Comparison of ENCODE assay signal across 9 cellular contexts in genomic region chr6:161079566-161080262, GRCh38.
DNase-seq lines count a peak whose midpoint lies in the region; ATAC-seq and TF ChIP-seq lines count a peak whose summit lies in the region.
"Had no signal": no experiment of that assay in that cellular context is flagged by ENCODE, and none has a peak within 500 bp of the region (broad histone marks: within the 10 kb centered on the region; RNA-seq: fewer than 3 reads in every experiment).

No MANE protein-coding gene starts in this region.

- POLR2A ChIA-PET in activated CD4-positive, alpha-beta memory T cell treated with anti-CD3 and anti-CD28 coated beads, Interleukin-2, amount 10 ng/mL, durations not matched to agents 7 days and 5 days (lab: Charles Lee): interaction anchor here (1.1 to 2.3 kb wide), 3 partner anchors 31 to 147 kb away, joined by 3 to 17 read pairs (median 6); partner anchors contain the start of gene MAP3K4

- no peak overlapping the region for H2BK12ac ChIP-seq in neuronal stem cell (ENCODE audit: low read length)

- no peak overlapping the region for H3K23ac ChIP-seq in neuronal stem cell (ENCODE audit: low read depth, low read length, poor library complexity)

- TF ChIP-seq CTCF in endodermal cell (conservative IDR thresholded peaks at IDR 0.05): no peak

- H3K27ac ChIP-seq in endodermal cell (ENCODE audit: low read depth, low read length) (no peak overlapping the region), neuronal stem cell (replicated peaks; ENCODE audit: low read length) (no peak overlapping the region)
- H3K27ac ChIP-seq: upper lobe of left lung had no signal

- H3K14ac ChIP-seq in neuronal stem cell (ENCODE audit: low read length): no peak overlapping the region

- peaks cover 7% of the 10 kb centered on the region for H3K4me1 Mint-ChIP-seq in activated CD4-positive, alpha-beta memory T cell treated with anti-CD3 and anti-CD28 coated beads, Interleukin-2, amount 10 ng/mL, durations not matched to agents 7 days and 5 days
- no peaks in the 10 kb centered on the region for H3K4me1 Mint-ChIP-seq in endodermal cell

- no peak overlapping the region for H3K27ac Mint-ChIP-seq in activated CD4-positive, alpha-beta memory T cell treated with anti-CD3 and anti-CD28 coated beads, Interleukin-2, amount 10 ng/mL, durations not matched to agents 7 days and 5 days
- H3K27ac Mint-ChIP-seq in endodermal cell: peak overlapping the region; percentile 64

- H2AK5ac ChIP-seq in neuronal stem cell (ENCODE audit: low read depth, low read length): no peak overlapping the region

- H2BK120ac ChIP-seq in neuronal stem cell (ENCODE audit: low read depth, low read length): no peak overlapping the region

- no peaks in the 10 kb centered on the region for H3K9me3 Mint-ChIP-seq in activated CD4-positive, alpha-beta memory T cell treated with anti-CD3 and anti-CD28 coated beads, Interleukin-2, amount 10 ng/mL, durations not matched to agents 7 days and 5 days
- H3K9me3 Mint-ChIP-seq in endodermal cell: no peaks in the 10 kb centered on the region

- peaks cover 10% of the 10 kb centered on the region for H3K36me3 Mint-ChIP-seq in activated CD4-positive, alpha-beta memory T cell treated with anti-CD3 and anti-CD28 coated beads, Interleukin-2, amount 10 ng/mL, durations not matched to agents 7 days and 5 days (ENCODE audit: low read depth)
- H3K36me3 Mint-ChIP-seq in endodermal cell (ENCODE audit: low read depth): peaks cover 9% of the 10 kb centered on the region

- H3K9me3 ChIP-seq in endodermal cell (ENCODE audit: control insufficient read depth, low read length) (no peaks in the 10 kb centered on the region), neuronal stem cell (replicated peaks in 1 of 2; ENCODE audit: control insufficient read depth in 2 of 2, insufficient read depth in 1 of 2, low read depth in 1 of 2, low read length in 2 of 2) (peaks cover 0 to 4% of the 10 kb centered on the region in 2 donors)
- H3K9me3 ChIP-seq: upper lobe of left lung had no signal

- H3K27me3 Mint-ChIP-seq in activated CD4-positive, alpha-beta memory T cell treated with anti-CD3 and anti-CD28 coated beads, Interleukin-2, amount 10 ng/mL, durations not matched to agents 7 days and 5 days: no peaks in the 10 kb centered on the region
- H3K27me3 Mint-ChIP-seq in endodermal cell (ENCODE audit: insufficient read depth): no peaks in the 10 kb centered on the region

- DNase-seq in H4 (ENCODE audit: low spot score) (peak; percentile 16), endodermal cell (no peak), NCI-H446 (lab: John Stamatoyannopoulos, UW) (no peak), neuronal stem cell (ENCODE audit: low spot score) (no peak)
- peak; percentile 66 for DNase-seq in activated CD4-positive, alpha-beta memory T cell treated with anti-CD3 and anti-CD28 coated beads, Interleukin-2, amount 10 ng/mL, durations not matched to agents 7 days and 5 days
- DNase-seq in stimulated activated CD4-positive, alpha-beta T cell treated with anti-CD3 and anti-CD28 coated beads, Interleukin-2, amount 100 ng/mL, for 48 hours: peak; percentile 42 to 54
- DNase-seq: upper lobe of left lung had no signal

- no peaks in the 10 kb centered on the region for H3K79me1 ChIP-seq in neuronal stem cell (ENCODE audit: low read depth, low read length)

- ATAC-seq in GM19455 (IDR thresholded peaks at IDR 0.05; ENCODE audit: unreplicated experiment) (no peak), HG03095 (IDR thresholded peaks at IDR 0.05; ENCODE audit: unreplicated experiment) (no peak)

- H3K18ac ChIP-seq in neuronal stem cell (ENCODE audit: low read length): no peak overlapping the region

- CTCF ChIA-PET in activated CD4-positive, alpha-beta memory T cell treated with anti-CD3 and anti-CD28 coated beads, Interleukin-2, amount 10 ng/mL, durations not matched to agents 7 days and 5 days (lab: Charles Lee): interaction anchor here (2.0 kb wide), 1 partner anchor 291 kb away, joined by 6 read pairs; no protein-coding TSS in a partner anchor

- H3K4me1 ChIP-seq in endodermal cell (ENCODE audit: control insufficient read depth, insufficient read depth, low read length) (peaks cover 2% of the 10 kb centered on the region), neuronal stem cell (ENCODE audit: control insufficient read depth in 2 of 2, insufficient read depth in 1 of 2, low read depth in 1 of 2, low read length in 2 of 2) (no peaks in the 10 kb centered on the region)
- H3K4me1 ChIP-seq: upper lobe of left lung had no signal

- no peaks in the 10 kb centered on the region for H3K27me3 ChIP-seq in endodermal cell (ENCODE audit: control insufficient read depth, insufficient read depth, low read length, poor library complexity, severe bottlenecking)
- H3K27me3 ChIP-seq in neuronal stem cell (ENCODE audit: control insufficient read depth in 3 of 3, insufficient read depth in 3 of 3, low read depth in 1 of 3, low read length in 3 of 3): no peaks in the 10 kb centered on the region
- H3K27me3 ChIP-seq: upper lobe of left lung had no signal

- 95 to 97% methylated on average over 5 to 12 of the region's 12 CpGs for WGBS in endodermal cell (ENCODE audit: insufficient coverage in 1 of 2, insufficient read length in 1 of 2), 2 experiments
- WGBS in neuronal stem cell (ENCODE audit: extremely low coverage in 2 of 2, insufficient read length in 2 of 2, insufficient replicate concordance in 1 of 2), 2 donors: no CpG with 5 or more reads among the region's 12 CpGs

- no peak overlapping the region for H4K91ac ChIP-seq in neuronal stem cell (ENCODE audit: low read depth, low read length, poor library complexity)

- H3K4me3 Mint-ChIP-seq in activated CD4-positive, alpha-beta memory T cell treated with anti-CD3 and anti-CD28 coated beads, Interleukin-2, amount 10 ng/mL, durations not matched to agents 7 days and 5 days: no peak overlapping the region
- no peak overlapping the region for H3K4me3 Mint-ChIP-seq in endodermal cell

- no peak overlapping the region for H3K4ac ChIP-seq in neuronal stem cell (ENCODE audit: low read length)

- no peak overlapping the region for H2BK5ac ChIP-seq in neuronal stem cell (ENCODE audit: low read length)

- no peak overlapping the region for H4K8ac ChIP-seq in neuronal stem cell (ENCODE audit: low read depth, low read length)

- H2BK15ac ChIP-seq in neuronal stem cell (ENCODE audit: low read length): no peak overlapping the region

- H3K9ac ChIP-seq in endodermal cell (ENCODE audit: extremely low read depth, low read length, poor library complexity, severe bottlenecking): no peak overlapping the region
- H3K9ac ChIP-seq in neuronal stem cell (ENCODE audit: low read depth, low read length, poor library complexity): no peak overlapping the region

- H2AFZ ChIP-seq in neuronal stem cell (ENCODE audit: low read length): no peak overlapping the region

- H3K4me3 ChIP-seq in endodermal cell (ENCODE audit: low read length) (no peak overlapping the region), neuronal stem cell (ENCODE audit: low read length in 2 of 2) (no peak overlapping the region)
- H3K4me3 ChIP-seq: upper lobe of left lung had no signal

- peaks cover 77% of the 10 kb centered on the region for H3K36me3 ChIP-seq in endodermal cell (ENCODE audit: control insufficient read depth, insufficient read depth, low read length)
- peaks cover 20 to 95% of the 10 kb centered on the region in 2 donors for H3K36me3 ChIP-seq in neuronal stem cell (replicated peaks in 1 of 2; ENCODE audit: control insufficient read depth in 2 of 2, insufficient read depth in 2 of 2, low read length in 2 of 2)

- H3K4me2 ChIP-seq in neuronal stem cell (ENCODE audit: insufficient read depth, low read length, poor library complexity, severe bottlenecking): no peak overlapping the region

Comparison
In these comparisons a context has a peak if more than half of its experiments do, and no peak if none do; other contexts are left out.
1. DNase-seq: peak in H4 (single experiment), activated CD4-positive, alpha-beta memory T cell treated with anti-CD3 and anti-CD28 coated beads, Interleukin-2, amount 10 ng/mL, durations not matched to agents 7 days and 5 days (single experiment) and stimulated activated CD4-positive, alpha-beta T cell treated with anti-CD3 and anti-CD28 coated beads, Interleukin-2, amount 100 ng/mL, for 48 hours (2 of 2); none in endodermal cell (single experiment), NCI-H446 (0 of 2) and neuronal stem cell (single experiment).